ENCODE assay signal across 17 cellular contexts in genomic region chr2:589551-589950, GRCh38.
DNase-seq lines count a peak whose midpoint lies in the region; ATAC-seq and TF ChIP-seq lines count a peak whose summit lies in the region.
"Had no signal": no experiment of that assay in that cellular context is flagged by ENCODE, and none has a peak within 500 bp of the region (broad histone marks: within the 10 kb centered on the region; RNA-seq: fewer than 3 reads in every experiment).

No MANE protein-coding gene starts in this region.

- 64% methylated on average over 6 of the region's 6 CpGs for WGBS in prostate gland

- DNase-seq in ELF-1 (ENCODE audit: low read depth, low spot score) (peak; percentile 49), WTC11 (ENCODE audit: low spot score) (no peak), foreskin keratinocyte (no peak), prostate gland (ENCODE audit: low spot score) (peak; percentile 63), GM13977 (ENCODE audit: low spot score) (no peak), gastrocnemius medialis (no peak), SKM-1 treated with dmso at 0.1 percent for 144 hours (lab: John Stamatoyannopoulos, UW; ENCODE audit: unreplicated experiment) (no peak)
- DNase-seq: GM23248, NCI-H1930, NCI-H2171, NCI-H446, NCI-H69, RPMI8226 had no signal

- TF ChIP-seq POLR2A in prostate gland (IDR thresholded peaks at IDR 0.05) (no peak), gastrocnemius medialis (IDR thresholded peaks at IDR 0.05) (no peak)

- H3K4me1 Mint-ChIP-seq in WTC11: peaks cover 16% of the 10 kb centered on the region

- no peak overlapping the region for H3K4me3 Mint-ChIP-seq in WTC11
- H3K4me3 Mint-ChIP-seq: CD14-positive monocyte had no signal

- no peaks in the 10 kb centered on the region for H3K9me3 ChIP-seq in prostate gland
- no peaks in the 10 kb centered on the region for H3K9me3 ChIP-seq in gastrocnemius medialis
- H3K9me3 ChIP-seq: A549, SJSA1 had no signal

- peak; percentile 76 for ATAC-seq in WTC11
- peak; percentile 30 for ATAC-seq in foreskin keratinocyte
- no peak for ATAC-seq in gastrocnemius medialis
- ATAC-seq in GM19351 (IDR thresholded peaks at IDR 0.05; ENCODE audit: unreplicated experiment): no peak
- ATAC-seq: A549 had no signal

- H3K27ac ChIP-seq in foreskin keratinocyte (no peak overlapping the region), prostate gland (no peak overlapping the region), gastrocnemius medialis (no peak overlapping the region)
- H3K27ac ChIP-seq: A549, GM23248, SJSA1 had no signal

- H3K27ac Mint-ChIP-seq in WTC11: no peak overlapping the region
- H3K27ac Mint-ChIP-seq: CD14-positive monocyte had no signal

- no peaks in the 10 kb centered on the region for H3K4me1 ChIP-seq in foreskin keratinocyte
- H3K4me1 ChIP-seq in prostate gland (replicated peaks): peaks cover 4% of the 10 kb centered on the region
- no peaks in the 10 kb centered on the region for H3K4me1 ChIP-seq in gastrocnemius medialis
- H3K4me1 ChIP-seq: A549, SJSA1 had no signal

- no peaks in the 10 kb centered on the region for H3K27me3 ChIP-seq in foreskin keratinocyte
- no peaks in the 10 kb centered on the region for H3K27me3 ChIP-seq in prostate gland (replicated peaks; ENCODE audit: insufficient read depth)
- H3K27me3 ChIP-seq in gastrocnemius medialis: no peaks in the 10 kb centered on the region

- POLR2A ChIA-PET in WTC11 (lab: Charles Lee): no interaction called here

- peaks cover 5% of the 10 kb centered on the region for H3K9me3 Mint-ChIP-seq in WTC11

- CTCF ChIA-PET in WTC11 (lab: Charles Lee): no interaction called here

- H3K4me3 ChIP-seq in prostate gland (no peak overlapping the region), gastrocnemius medialis (no peak overlapping the region)
- H3K4me3 ChIP-seq: A549, GM23248, SJSA1 had no signal

- in situ Hi-C loops in GM13977 (cut with MboI; ENCODE audit: low pct_unique_long_range_greater_than_20kb, low sequenced_read_pairs, unreplicated experiment) (no loop called here), gastrocnemius medialis (cut with MboI; ENCODE audit: low sequenced_read_pairs in 4 of 4) (no loop called here)

- H3K36me3 Mint-ChIP-seq in WTC11: no peaks in the 10 kb centered on the region
- H3K36me3 Mint-ChIP-seq: CD14-positive monocyte had no signal

- intact Hi-C loops in prostate gland (cut with DNase I): no loop called here
- intact Hi-C loops in gastrocnemius medialis (cut with DNase I; ENCODE audit: low total_unique reads): no loop called here

- no peaks in the 10 kb centered on the region for H3K27me3 Mint-ChIP-seq in WTC11 (ENCODE audit: low read depth)

- no peak for TF ChIP-seq CTCF in WTC11 (IDR thresholded peaks at IDR 0.05)
- no peak for TF ChIP-seq CTCF in foreskin keratinocyte (conservative IDR thresholded peaks at IDR 0.05)
- no peak for TF ChIP-seq CTCF in prostate gland (IDR thresholded peaks at IDR 0.05)
- TF ChIP-seq CTCF in GM13977 (IDR thresholded peaks at IDR 0.05; ENCODE audit: extremely low read depth, insufficient read depth, missing control alignments): no peak
- no peak for TF ChIP-seq CTCF in gastrocnemius medialis (IDR thresholded peaks at IDR 0.05 in 4 of 5, conservative IDR thresholded peaks at IDR 0.05 in 1 of 5)

- no peaks in the 10 kb centered on the region for H3K36me3 ChIP-seq in prostate gland
- H3K36me3 ChIP-seq in gastrocnemius medialis: no peaks in the 10 kb centered on the region
- H3K36me3 ChIP-seq: SJSA1 had no signal

TF ChIP-seq in WTC11, 78 proteins besides CTCF, POLR2A, EP300 and RAD21:
- no peak for TF ChIP-seq TEAD1 (CRISPR knock-in tag; IDR thresholded peaks at IDR 0.05)
- TF ChIP-seq TEAD4 (CRISPR knock-in tag; IDR thresholded peaks at IDR 0.05): 0 out of 2 replicates have a peak, but pooled peaks have one; percentile 40

Comparison
In these comparisons a context has a peak if more than half of its experiments do, and no peak if none do; other contexts are left out.
1. DNase-seq: peak in ELF-1 (single experiment) and prostate gland (single experiment); none in WTC11 (single experiment), foreskin keratinocyte (0 of 2), GM13977 (single experiment), gastrocnemius medialis (0 of 2) and SKM-1 treated with dmso at 0.1 percent for 144 hours (single experiment).
2. ATAC-seq: peak in WTC11 (single experiment) and foreskin keratinocyte (single experiment); none in gastrocnemius medialis (0 of 2) and GM19351 (single experiment).